ENCODE assay signal across 8 cellular contexts in the genomic region with DNA sequence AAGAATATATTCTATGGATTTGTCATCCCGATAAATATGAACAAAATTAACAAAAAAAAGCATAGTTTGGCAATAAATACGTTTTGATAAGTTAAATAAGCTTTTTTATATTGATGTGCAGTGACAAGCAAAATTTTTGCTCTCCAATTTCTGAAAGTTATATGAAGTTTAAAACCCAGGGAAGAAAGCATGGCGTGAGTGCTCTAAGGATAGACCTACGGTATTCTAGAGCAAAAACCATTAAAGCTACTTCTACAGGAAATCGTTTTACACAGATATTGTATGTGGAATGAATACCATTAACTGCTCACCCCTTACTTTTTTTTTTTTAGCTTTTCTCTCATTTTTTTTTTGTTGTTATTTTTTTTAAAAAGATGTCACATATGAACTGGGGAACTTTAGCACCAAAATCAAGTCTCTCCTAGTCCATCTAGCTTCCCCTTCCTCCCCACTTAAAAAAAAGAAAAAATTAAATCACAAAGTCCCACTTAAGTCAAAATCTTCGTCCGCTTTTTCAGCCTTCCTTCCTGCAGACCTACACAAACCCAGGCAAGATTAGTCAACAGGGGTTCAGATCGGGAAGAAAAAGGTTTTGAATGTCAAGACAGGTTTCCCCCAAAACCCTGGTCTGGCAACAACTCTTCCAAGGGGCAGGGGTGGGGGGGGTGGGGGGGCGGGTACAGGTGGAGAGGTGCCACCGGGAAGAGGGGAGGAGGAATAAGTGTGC. TPM values are rescaled to one million over a fixed set of nuclear protein-coding genes. Genes with fewer than 3 reads are reported as not detected.
A peak's percentile ranks its signal among the peaks of the same experiment; 100 is the strongest.
DNase-seq lines count a peak whose midpoint lies in the region; ATAC-seq and TF ChIP-seq lines count a peak whose summit lies in the region.

No MANE protein-coding gene starts in this region.

- CTCF ChIA-PET in CD4-positive, alpha-beta memory T cell (lab: Charles Lee; ENCODE audit: partially characterized antibody), result interaction anchor here (0.7 to 14.8 kb wide), 34 partner anchors 8 to 855 kb away, joined by 3 to 238 read pairs (median 5); no protein-coding TSS in a partner anchor

- ATAC-seq in HG03342 (IDR thresholded peaks at IDR 0.05; ENCODE audit: unreplicated experiment) (no peak), omental fat pad (ENCODE audit: low FRiP score) (no peak)

- H3K9me3 ChIP-seq in CD4-positive, alpha-beta memory T cell (ENCODE audit: control insufficient read depth in 1 of 2, low read length in 2 of 2), result no peaks in the 10 kb centered on the region
- no peaks in the 10 kb centered on the region for H3K9me3 ChIP-seq in esophagus muscularis mucosa
- no peaks in the 10 kb centered on the region for H3K9me3 ChIP-seq in parathyroid adenoma (ENCODE audit: control insufficient read depth, low read length)

- peaks cover 0 to 2% of the 10 kb centered on the region in 2 donors for H3K27me3 Mint-ChIP-seq in CD4-positive, alpha-beta memory T cell

- H3K36me3 Mint-ChIP-seq in CD4-positive, alpha-beta memory T cell, result peaks cover 43 to 57% of the 10 kb centered on the region in 2 donors

- H3K79me2 ChIP-seq in parathyroid adenoma, result peaks cover 4% of the 10 kb centered on the region

- peak overlapping the region; percentile 49 for H3K27ac ChIP-seq in CD4-positive, alpha-beta memory T cell (ENCODE audit: low read depth, low read length)
- H3K27ac ChIP-seq in esophagus muscularis mucosa (replicated peaks in 1 of 4), result peak overlapping the region; percentile 99 to 100 (median 100)
- H3K27ac ChIP-seq in parathyroid adenoma, result peak overlapping the region; percentile 97

- H3K4me3 ChIP-seq in CD4-positive, alpha-beta memory T cell (ENCODE audit: low read length in 2 of 2), result peak overlapping the region in 1 of 2 donors; percentile 98
- H3K4me3 ChIP-seq in esophagus muscularis mucosa (peak overlapping the region; percentile 83 to 95 (median 87)), parathyroid adenoma (ENCODE audit: low read depth, low read length) (peak overlapping the region; percentile 100)

- POLR2A ChIA-PET in CD4-positive, alpha-beta memory T cell (lab: Charles Lee; ENCODE audit: partially characterized antibody), result interaction anchor here (0.6 to 28.0 kb wide), 46 partner anchors 0 to 972 kb away, joined by 3 to 1973 read pairs (median 8); partner anchors contain the start of genes ZFP36L1 and ZFYVE26

- H3K4me1 ChIP-seq in CD4-positive, alpha-beta memory T cell (ENCODE audit: insufficient read depth, low read length), result peaks cover 60% of the 10 kb centered on the region
- H3K4me1 ChIP-seq in esophagus muscularis mucosa (peaks cover 15 to 51% (median 42%) of the 10 kb centered on the region in 4 donors), parathyroid adenoma (no peaks in the 10 kb centered on the region)

- no peak overlapping the region for H3K9ac ChIP-seq in parathyroid adenoma

- no peak for TF ChIP-seq EP300 in esophagus muscularis mucosa (IDR thresholded peaks at IDR 0.05)

- no peak for TF ChIP-seq CTCF in esophagus muscularis mucosa (IDR thresholded peaks at IDR 0.05)
- TF ChIP-seq CTCF in parathyroid adenoma (IDR thresholded peaks at IDR 0.05), result no peak
- no peak for TF ChIP-seq CTCF in omental fat pad (IDR thresholded peaks at IDR 0.05)

- H3K27me3 ChIP-seq in CD4-positive, alpha-beta memory T cell (ENCODE audit: insufficient read depth, low read length), result no peaks in the 10 kb centered on the region
- H3K27me3 ChIP-seq in esophagus muscularis mucosa (no peaks in the 10 kb centered on the region), parathyroid adenoma (ENCODE audit: control insufficient read depth, insufficient read depth, low read length) (no peaks in the 10 kb centered on the region)

- WGBS in esophagus muscularis mucosa, result 16% methylated on average over 10 of the region's 10 CpGs

- H3K4me3 Mint-ChIP-seq in CD4-positive, alpha-beta memory T cell, result peak overlapping the region; percentile 88 to 100 (median 94)

- peaks cover 0 to 7% (median 0%) of the 10 kb centered on the region in 8 donors for H3K9me3 Mint-ChIP-seq in CD4-positive, alpha-beta memory T cell

- H3K4me1 Mint-ChIP-seq in CD4-positive, alpha-beta memory T cell, result peaks cover 43 to 84% (median 56%) of the 10 kb centered on the region in 4 donors

- H3K27ac Mint-ChIP-seq in CD4-positive, alpha-beta memory T cell, result peak overlapping the region; percentile 96 to 100 (median 98)

- no peak for TF ChIP-seq POLR2A in esophagus muscularis mucosa (IDR thresholded peaks at IDR 0.05; ENCODE audit: low read depth)

- H3K4me2 ChIP-seq in parathyroid adenoma (ENCODE audit: low read length), result peak overlapping the region; percentile 83

- no peak overlapping the region for H2AFZ ChIP-seq in parathyroid adenoma

- intact Hi-C loops in CD4-positive, alpha-beta memory T cell (cut with micrococcal nuclease), result loop anchor here (1.0 to 2.0 kb wide), 8 partner anchors 7 to 540 kb away; no protein-coding TSS in a partner anchor
- intact Hi-C loops in esophagus muscularis mucosa (cut with DNase I), result loop anchor here (5.0 to 10.0 kb wide), 2 partner anchors 106 to 644 kb away; no protein-coding TSS in a partner anchor

- DNase-seq in CD4-positive, alpha-beta memory T cell, result no peak
- DNase-seq in RPMI7951 (ENCODE audit: low read depth) (peak; percentile 24), esophagus muscularis mucosa (ENCODE audit: extremely low spot score) (no peak), omental fat pad (ENCODE audit: low spot score) (no peak), HuH-7.5 (ENCODE audit: low spot score) (no peak)
- no peak for DNase-seq in stimulated activated CD4-positive, alpha-beta T cell treated with anti-CD3 and anti-CD28 coated beads, Interleukin-15, amount 100 ng/mL, for 24 hours

- H3K36me3 ChIP-seq in CD4-positive, alpha-beta memory T cell (ENCODE audit: insufficient read depth, low read length), result peaks cover 26% of the 10 kb centered on the region
- H3K36me3 ChIP-seq in esophagus muscularis mucosa, result peaks cover 9 to 52% (median 35%) of the 10 kb centered on the region in 4 donors
- H3K36me3 ChIP-seq in parathyroid adenoma (ENCODE audit: control insufficient read depth, insufficient read depth, low read length), result peaks cover 9% of the 10 kb centered on the region

RNA-seq across cellular contexts. Expression of gene ZFP36L1, which starts 4.4 kb away (rescaled TPM):
- total RNA-seq in CD4-positive, alpha-beta memory T cell, result 100 to 1,000 TPM; 227 to 242 TPM
- polyA plus RNA-seq in CD4-positive, alpha-beta memory T cell, result 100 to 1,000 TPM in 1 of 2 donors, 10 to 100 TPM in 1; 60.3 to 127 TPM
- total RNA-seq in RPMI7951 (2014; rRNA removed; shearing (Covaris generic)), result 85.8 and 126 TPM in 2 replicates
- total RNA-seq in esophagus muscularis mucosa (100 to 1,000 TPM; 191 to 704 (median 444) TPM), omental fat pad (100 to 1,000 TPM; 363 to 395 (median 384) TPM)

Comparison
In these comparisons a context has a peak if more than half of its experiments do, and no peak if none do; other contexts are left out.
1. H3K27ac ChIP-seq: peak in every context shown above with its lines; median percentile 100 in esophagus muscularis mucosa; 97 in parathyroid adenoma; 49 in CD4-positive, alpha-beta memory T cell.